In the genomic region with DNA sequence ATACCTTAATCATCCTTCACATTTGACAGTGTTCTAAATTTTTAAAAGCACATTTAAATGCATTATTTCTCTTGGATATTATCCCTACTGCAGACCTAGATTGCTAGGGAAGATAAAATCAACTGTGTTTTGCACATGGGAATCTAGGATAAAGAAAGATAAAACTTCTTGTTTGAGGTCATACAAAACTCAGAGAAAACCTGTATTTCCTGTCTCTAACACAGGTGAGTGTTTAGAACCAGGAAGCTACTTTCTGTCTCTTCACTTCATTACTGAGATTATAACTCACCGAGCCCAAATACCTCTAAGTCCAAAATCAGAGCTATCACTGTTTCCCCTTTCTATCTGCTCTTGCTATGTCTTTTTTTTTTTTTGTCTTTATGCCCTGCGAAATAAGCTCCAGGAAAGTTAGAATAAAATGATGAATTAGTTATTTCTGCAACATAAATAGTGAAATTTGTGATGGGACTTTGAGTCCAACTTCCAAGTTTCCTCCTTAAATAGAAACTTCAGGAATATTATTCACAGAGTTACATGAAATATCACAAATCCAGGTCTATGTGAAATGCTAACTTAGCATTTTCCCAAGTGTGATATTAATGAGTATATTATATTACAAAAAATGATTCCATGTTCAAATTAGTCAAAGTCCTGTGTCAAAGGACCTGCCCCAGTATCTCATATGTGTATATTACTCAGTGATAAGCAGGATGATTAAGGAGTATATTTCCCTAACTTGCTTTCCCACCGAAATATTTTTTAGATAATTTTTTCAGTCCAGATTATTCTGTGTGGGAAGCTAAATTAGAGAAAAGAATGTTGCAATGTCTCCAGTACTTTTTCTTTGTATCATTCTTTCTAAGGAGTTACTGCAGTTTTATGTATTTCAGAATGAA, we compare ENCODE assay signal across 16 cellular contexts.
"Had no signal": no experiment of that assay in that cellular context is flagged by ENCODE, and none has a peak within 500 bp of the region (broad histone marks: within the 10 kb centered on the region; RNA-seq: fewer than 3 reads in every experiment).

No MANE protein-coding gene starts in this region.

- H3K4me3 ChIP-seq: left ventricle myocardium inferior, tibial artery, uterus had no signal

- DNase-seq: activated CD4-positive, alpha-beta T cell treated with anti-CD3 and anti-CD28 coated beads, Interleukin-2, amount 10 ng/mL, durations not matched to agents 7 days and 5 days; activated naive CD4-positive, alpha-beta T cell; activated naive CD8-positive, alpha-beta T cell treated with anti-CD3 and anti-CD28 coated beads, Interleukin-2, amount 10 ng/mL, durations not matched to agents 7 days and 5 days; anterior cingulate cortex; brain microvascular endothelial cell; effector CD8-positive, alpha-beta T cell; foreskin melanocyte; left ventricle myocardium inferior; naive thymus-derived CD8-positive, alpha-beta T cell; stimulated activated CD4-positive, alpha-beta T cell treated with anti-CD3 and anti-CD28 coated beads, Interleukin-4, amount 100 ng/mL, for 1 hour; stimulated activated naive CD4-positive, alpha-beta T cell; tibial artery; uterus had no signal

- H3K27ac Mint-ChIP-seq: activated CD4-positive, alpha-beta T cell treated with anti-CD3 and anti-CD28 coated beads, Interleukin-2, amount 10 ng/mL, durations not matched to agents 7 days and 5 days; activated naive CD8-positive, alpha-beta T cell treated with anti-CD3 and anti-CD28 coated beads, Interleukin-2, amount 10 ng/mL, durations not matched to agents 7 days and 5 days; memory B cell had no signal

- H3K27me3 Mint-ChIP-seq: activated CD4-positive, alpha-beta T cell treated with anti-CD3 and anti-CD28 coated beads, Interleukin-2, amount 10 ng/mL, durations not matched to agents 7 days and 5 days; activated naive CD8-positive, alpha-beta T cell treated with anti-CD3 and anti-CD28 coated beads, Interleukin-2, amount 10 ng/mL, durations not matched to agents 7 days and 5 days; memory B cell; naive thymus-derived CD8-positive, alpha-beta T cell had no signal

- H3K9me3 ChIP-seq: left ventricle myocardium inferior, tibial artery, uterus had no signal

- H3K36me3 ChIP-seq: brain microvascular endothelial cell, left ventricle myocardium inferior, tibial artery, uterus had no signal

- ATAC-seq: naive thymus-derived CD8-positive, alpha-beta T cell had no signal

- H3K27me3 ChIP-seq: brain microvascular endothelial cell, tibial artery, uterus had no signal

- H3K9ac ChIP-seq: parathyroid adenoma had no signal

- H3K4me3 Mint-ChIP-seq: activated CD4-positive, alpha-beta T cell treated with anti-CD3 and anti-CD28 coated beads, Interleukin-2, amount 10 ng/mL, durations not matched to agents 7 days and 5 days; activated naive CD8-positive, alpha-beta T cell treated with anti-CD3 and anti-CD28 coated beads, Interleukin-2, amount 10 ng/mL, durations not matched to agents 7 days and 5 days; memory B cell; naive thymus-derived CD8-positive, alpha-beta T cell had no signal

- H3K27ac ChIP-seq: brain microvascular endothelial cell, left ventricle myocardium inferior, parathyroid adenoma, tibial artery, uterus had no signal

- H3K36me3 Mint-ChIP-seq: activated naive CD8-positive, alpha-beta T cell treated with anti-CD3 and anti-CD28 coated beads, Interleukin-2, amount 10 ng/mL, durations not matched to agents 7 days and 5 days; memory B cell; naive thymus-derived CD8-positive, alpha-beta T cell had no signal

- H3K4me1 Mint-ChIP-seq: activated CD4-positive, alpha-beta T cell treated with anti-CD3 and anti-CD28 coated beads, Interleukin-2, amount 10 ng/mL, durations not matched to agents 7 days and 5 days; activated naive CD8-positive, alpha-beta T cell treated with anti-CD3 and anti-CD28 coated beads, Interleukin-2, amount 10 ng/mL, durations not matched to agents 7 days and 5 days; memory B cell had no signal

- H3K79me2 ChIP-seq: parathyroid adenoma had no signal

- H2AFZ ChIP-seq: parathyroid adenoma had no signal

- H3K4me1 ChIP-seq: left ventricle myocardium inferior, parathyroid adenoma, tibial artery, uterus had no signal

- H3K9me3 Mint-ChIP-seq: activated CD4-positive, alpha-beta T cell treated with anti-CD3 and anti-CD28 coated beads, Interleukin-2, amount 10 ng/mL, durations not matched to agents 7 days and 5 days; activated naive CD8-positive, alpha-beta T cell treated with anti-CD3 and anti-CD28 coated beads, Interleukin-2, amount 10 ng/mL, durations not matched to agents 7 days and 5 days; memory B cell; naive thymus-derived CD8-positive, alpha-beta T cell had no signal

- FAIRE-seq: endothelial cell of umbilical vein had no signal
